Comparison of ENCODE assay signal across 23 cellular contexts in the genomic region with DNA sequence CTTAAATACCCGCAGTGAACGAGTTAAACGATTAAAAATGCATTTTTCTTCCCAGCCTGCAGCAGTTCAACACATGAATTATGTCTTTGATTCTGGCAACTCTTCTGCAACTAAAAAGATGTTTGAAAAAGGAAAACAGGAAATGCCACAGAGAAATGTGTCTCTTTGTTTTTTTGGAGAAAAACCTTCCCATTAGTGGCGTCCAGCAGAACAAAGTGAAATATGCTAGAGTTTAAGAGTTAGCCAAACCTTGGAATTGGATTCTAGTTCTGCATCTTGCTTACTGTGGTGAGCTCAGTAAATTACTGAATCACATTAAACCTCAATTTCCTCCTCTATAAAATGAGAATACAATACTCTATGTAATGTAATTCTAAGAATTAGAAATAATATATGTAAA.
DNase-seq lines count a peak whose midpoint lies in the region; ATAC-seq, FAIRE-seq and TF ChIP-seq lines count a peak whose summit lies in the region.
"Had no signal": no experiment of that assay in that cellular context is flagged by ENCODE, and none has a peak within 500 bp of the region (broad histone marks: within the 10 kb centered on the region; RNA-seq: fewer than 3 reads in every experiment).

No MANE protein-coding gene starts in this region.

- no peak for TF ChIP-seq EP300 in H1 (IDR thresholded peaks at IDR 0.05; ENCODE audit: borderline replicate concordance in 1 of 2, low read depth in 2 of 2, low read length in 2 of 2)

- peaks cover 19% of the 10 kb centered on the region for H3K4me1 Mint-ChIP-seq in nephron
- no peaks in the 10 kb centered on the region for H3K4me1 Mint-ChIP-seq in activated CD8-positive, alpha-beta T cell treated with anti-CD3 and anti-CD28 coated beads for 36 hours (ENCODE audit: low read depth)
- H3K4me1 Mint-ChIP-seq: CD4-positive, alpha-beta memory T cell had no signal

- intact Hi-C loops in activated CD8-positive, alpha-beta T cell treated with anti-CD3 and anti-CD28 coated beads for 36 hours (cut with micrococcal nuclease), result no loop called here

- no peak for TF ChIP-seq POLR2A in H1 (IDR thresholded peaks at IDR 0.05; ENCODE audit: control extremely low read depth in 1 of 2, low read depth in 2 of 2, low read length in 2 of 2)

- H3K4me2 ChIP-seq in H1 (ENCODE audit: insufficient read depth in 1 of 2, low read depth in 2 of 2, low read length in 2 of 2), result no peak overlapping the region
- H3K4me2 ChIP-seq: A549 had no signal

- no peak overlapping the region for H2BK120ac ChIP-seq in H1 (replicated peaks; ENCODE audit: low read depth, low read length)

- H4K5ac ChIP-seq in H1 (ENCODE audit: insufficient read length, low read depth, low read length), result no peak overlapping the region

- no peak overlapping the region for H2BK12ac ChIP-seq in H1 (ENCODE audit: low read depth, low read length)

- H2AFZ ChIP-seq in H1 (ENCODE audit: low read length), result 0 out of 2 replicates have a peak overlapping the region, but pooled peaks have one; percentile 63

- H3K79me2 ChIP-seq in H1 (ENCODE audit: control insufficient read depth in 1 of 2, insufficient read depth in 2 of 2, low read length in 2 of 2), result no peaks in the 10 kb centered on the region

- H3K18ac ChIP-seq in H1 (ENCODE audit: extremely low read depth, low read length), result no peak overlapping the region

- H3K4me1 ChIP-seq in H1 (replicated peaks in 1 of 4; ENCODE audit: control insufficient read depth in 3 of 4, insufficient read depth in 4 of 4, low read length in 3 of 4), result no peaks in the 10 kb centered on the region
- H3K4me1 ChIP-seq: A549, HAP-1 had no signal

- no peaks in the 10 kb centered on the region for H3K36me3 Mint-ChIP-seq in nephron (ENCODE audit: low read depth)
- H3K36me3 Mint-ChIP-seq in activated CD8-positive, alpha-beta T cell treated with anti-CD3 and anti-CD28 coated beads for 36 hours (ENCODE audit: low read depth), result no peaks in the 10 kb centered on the region
- H3K36me3 Mint-ChIP-seq: CD4-positive, alpha-beta memory T cell had no signal

- 86% methylated on average over 4 of the region's 4 CpGs; no CpG with 5 or more reads in 1 of the 2 experiments for WGBS in H1 (ENCODE audit: extremely low coverage in 1 of 2, insufficient coverage in 1 of 2, insufficient read length in 1 of 2, insufficient replicate concordance in 2 of 2, low coverage in 1 of 2, low lambda C conversion rate in 2 of 2, missing lambda C conversion rate in 1 of 2), 2 experiments

- H3K79me1 ChIP-seq in H1 (ENCODE audit: low read depth, low read length), result no peaks in the 10 kb centered on the region

- POLR2A ChIA-PET in H1 (lab: Charles Lee; ENCODE audit: partially characterized antibody), result no interaction called here
- POLR2A ChIA-PET in activated CD8-positive, alpha-beta T cell treated with anti-CD3 and anti-CD28 coated beads for 36 hours (lab: Charles Lee), result no interaction called here

- H4K20me1 ChIP-seq in H1 (replicated peaks in 1 of 2; ENCODE audit: control insufficient read depth in 1 of 2, insufficient read depth in 2 of 2, low read length in 2 of 2), result no peaks in the 10 kb centered on the region

- no peak overlapping the region for H3K56ac ChIP-seq in H1 (replicated peaks; ENCODE audit: insufficient read length, low read depth, low read length)

- peak overlapping the region; percentile 1 to 63 (median 21) for H3K27ac Mint-ChIP-seq in nephron
- no peak overlapping the region for H3K27ac Mint-ChIP-seq in activated CD8-positive, alpha-beta T cell treated with anti-CD3 and anti-CD28 coated beads for 36 hours
- H3K27ac Mint-ChIP-seq: CD4-positive, alpha-beta memory T cell; HFFc6 had no signal

- no peak overlapping the region for H3K23ac ChIP-seq in H1 (ENCODE audit: insufficient read length)

- no peaks in the 10 kb centered on the region for H3K23me2 ChIP-seq in H1 (ENCODE audit: low read depth, low read length)

- no peak overlapping the region for H4K8ac ChIP-seq in H1 (ENCODE audit: extremely low read depth, insufficient read depth, low read length)

- no peak overlapping the region for H4K91ac ChIP-seq in H1 (replicated peaks; ENCODE audit: insufficient read length, low read length)

- H3K27me3 ChIP-seq in H1 (replicated peaks in 1 of 4; ENCODE audit: control insufficient read depth in 3 of 4, extremely low read depth in 1 of 4, insufficient read depth in 3 of 4, low read length in 3 of 4), result no peaks in the 10 kb centered on the region

- H2AK5ac ChIP-seq in H1 (ENCODE audit: low read depth, low read length), result no peak overlapping the region

- no peak overlapping the region for H3K4me3 ChIP-seq in AG10803 (ENCODE audit: low read length)
- H3K4me3 ChIP-seq in H1 (ENCODE audit: extremely low read depth in 1 of 4, insufficient read depth in 2 of 4, low read depth in 3 of 4, low read length in 4 of 4), result no peak overlapping the region
- H3K4me3 ChIP-seq: A549, HAP-1 had no signal

- CTCF ChIA-PET in H1 (lab: Charles Lee; ENCODE audit: partially characterized antibody), result interaction anchor here (1.4 kb wide), 1 partner anchor 14 kb away, joined by 4 read pairs; no protein-coding TSS in a partner anchor
- CTCF ChIA-PET in activated CD8-positive, alpha-beta T cell treated with anti-CD3 and anti-CD28 coated beads for 36 hours (lab: Charles Lee), result no interaction called here

- no peak for FAIRE-seq in H1 (lab: Jason Lieb, UNC)
- FAIRE-seq: A549, GM12891, GM18507, H54 had no signal

- peak; percentile 66 for DNase-seq in AG10803 (ENCODE audit: low read depth)
- no peak for DNase-seq in H1 (ENCODE audit: low read depth in 1 of 2, low spot score in 2 of 2)
- peak; percentile 5 for DNase-seq in fibroblast of gingiva (ENCODE audit: low read depth)
- DNase-seq in activated CD8-positive, alpha-beta T cell treated with anti-CD3 and anti-CD28 coated beads for 36 hours, result no peak
- no peak for DNase-seq in A172 (ENCODE audit: low spot score)
- DNase-seq: ACHN; C1 segment of cervical spinal cord; Calu3; CD4-positive, alpha-beta memory T cell; COR-L47; DMS53; DMS79 treated with DMSO at 0.1 percent for 48 hours; GF-D8; HFFc6 had no signal

- H3K14ac ChIP-seq in H1 (ENCODE audit: insufficient read length), result no peak overlapping the region

- no peak overlapping the region for H3K4me3 Mint-ChIP-seq in nephron
- no peak overlapping the region for H3K4me3 Mint-ChIP-seq in activated CD8-positive, alpha-beta T cell treated with anti-CD3 and anti-CD28 coated beads for 36 hours
- H3K4me3 Mint-ChIP-seq: CD4-positive, alpha-beta memory T cell; HFFc6 had no signal

- no peak overlapping the region for H2BK20ac ChIP-seq in H1 (ENCODE audit: low read length)

- TF ChIP-seq CTCF in AG10803 (conservative IDR thresholded peaks at IDR 0.05; ENCODE audit: low read length) (no peak), H1 (IDR thresholded peaks at IDR 0.05; ENCODE audit: control extremely low read depth in 1 of 3, insufficient read depth in 1 of 3, low read depth in 1 of 3, low read length in 3 of 3) (no peak), nephron (IDR thresholded peaks at IDR 0.05; ENCODE audit: unreplicated experiment in 3 of 3) (no peak)
- TF ChIP-seq CTCF in activated CD8-positive, alpha-beta T cell treated with anti-CD3 and anti-CD28 coated beads for 36 hours (IDR thresholded peaks at IDR 0.05), result no peak

- H2BK15ac ChIP-seq in H1 (ENCODE audit: low read length), result no peak overlapping the region

- H3K9ac ChIP-seq in H1 (replicated peaks in 1 of 4; ENCODE audit: extremely low read depth in 1 of 4, low read depth in 3 of 4, low read length in 3 of 4), result no peak overlapping the region

- no peaks in the 10 kb centered on the region for H3K27me3 Mint-ChIP-seq in nephron (ENCODE audit: low read depth)
- H3K27me3 Mint-ChIP-seq in activated CD8-positive, alpha-beta T cell treated with anti-CD3 and anti-CD28 coated beads for 36 hours, result no peaks in the 10 kb centered on the region

- peaks cover 2% of the 10 kb centered on the region for H3K9me3 Mint-ChIP-seq in nephron
- no peaks in the 10 kb centered on the region for H3K9me3 Mint-ChIP-seq in activated CD8-positive, alpha-beta T cell treated with anti-CD3 and anti-CD28 coated beads for 36 hours
- H3K9me3 Mint-ChIP-seq: CD4-positive, alpha-beta memory T cell had no signal

- no peak for ATAC-seq in HG03439 (IDR thresholded peaks at IDR 0.05; ENCODE audit: unreplicated experiment)
- ATAC-seq in GM21786 (IDR thresholded peaks at IDR 0.05; ENCODE audit: unreplicated experiment), result no peak
- no peak for ATAC-seq in activated CD8-positive, alpha-beta T cell treated with anti-CD3 and anti-CD28 coated beads for 36 hours
- ATAC-seq: A549 had no signal

- no peak for TF ChIP-seq RAD21 in H1 (IDR thresholded peaks at IDR 0.05 in 1 of 2, conservative IDR thresholded peaks at IDR 0.05 in 1 of 2; ENCODE audit: low read depth in 2 of 2, low read length in 2 of 2)

- H3K9me3 ChIP-seq in H1 (ENCODE audit: insufficient read depth in 2 of 2, low read depth in 1 of 2, low read length in 1 of 2), result no peaks in the 10 kb centered on the region
- H3K9me3 ChIP-seq: A549, HAP-1 had no signal

- no peak overlapping the region for H3K27ac ChIP-seq in H1 (ENCODE audit: low read depth, low read length)
- H3K27ac ChIP-seq: 22Rv1, A549 had no signal

- no peak overlapping the region for H2BK5ac ChIP-seq in H1 (ENCODE audit: low read depth, low read length)

- no peaks in the 10 kb centered on the region for H3K36me3 ChIP-seq in H1 (ENCODE audit: control insufficient read depth in 2 of 4, insufficient read depth in 4 of 4, low read length in 3 of 4)
- H3K36me3 ChIP-seq: HAP-1 had no signal

- no peak overlapping the region for H3K4ac ChIP-seq in H1 (replicated peaks; ENCODE audit: insufficient read length, low read depth, low read length)

TF ChIP-seq in H1, 55 proteins besides CTCF, POLR2A, EP300 and RAD21:
- TF ChIP-seq NRF1 (IDR thresholded peaks at IDR 0.05; ENCODE audit: low read depth, low read length), result no peak
TF ChIP-seq in H1: peak in this region for 0.

Comparison
In these comparisons a context has a peak if more than half of its experiments do, and no peak if none do; other contexts are left out.
1. DNase-seq: peak in AG10803 (single experiment) and fibroblast of gingiva (single experiment); none in H1 (0 of 2), activated CD8-positive, alpha-beta T cell treated with anti-CD3 and anti-CD28 coated beads for 36 hours (single experiment) and A172 (single experiment).